13 cellular contexts compared by ENCODE assay signal in genomic region chr7:45703373-45703821, GRCh38.
DNase-seq lines count a peak whose midpoint lies in the region; ATAC-seq and TF ChIP-seq lines count a peak whose summit lies in the region.
"Had no signal": no experiment of that assay in that cellular context is flagged by ENCODE, and none has a peak within 500 bp of the region (broad histone marks: within the 10 kb centered on the region; RNA-seq: fewer than 3 reads in every experiment).

No MANE protein-coding gene starts in this region.

- intact Hi-C loops in heart right ventricle (cut with DNase I): no loop called here
- intact Hi-C loops in posterior vena cava (cut with DNase I): no loop called here

- H3K4me1 ChIP-seq in right atrium auricular region (peaks cover 0 to 10% of the 10 kb centered on the region in 2 donors), heart right ventricle (peaks cover 0 to 15% (median 8%) of the 10 kb centered on the region in 9 donors), endodermal cell (ENCODE audit: control insufficient read depth, insufficient read depth, low read length) (no peaks in the 10 kb centered on the region)
- H3K4me1 ChIP-seq: BLaER1 treated with 17β-estradiol and CSF1 and Interleukin-3, amounts not matched to agents 10 nM and 100 nM had no signal

- H3K27me3 ChIP-seq in right atrium auricular region (no peaks in the 10 kb centered on the region), heart right ventricle (no peaks in the 10 kb centered on the region), endodermal cell (ENCODE audit: control insufficient read depth, insufficient read depth, low read length, poor library complexity, severe bottlenecking) (no peaks in the 10 kb centered on the region)
- H3K27me3 ChIP-seq: BLaER1 treated with 17β-estradiol and CSF1 and Interleukin-3, amounts not matched to agents 10 nM and 100 nM had no signal

- H3K36me3 ChIP-seq in right atrium auricular region (no peaks in the 10 kb centered on the region), heart right ventricle (peaks cover 0 to 8% (median 0%) of the 10 kb centered on the region in 9 donors), endodermal cell (ENCODE audit: control insufficient read depth, insufficient read depth, low read length) (no peaks in the 10 kb centered on the region)
- H3K36me3 ChIP-seq: BLaER1 treated with 17β-estradiol and CSF1 and Interleukin-3, amounts not matched to agents 10 nM and 100 nM had no signal

- H3K27ac Mint-ChIP-seq in endodermal cell: no peak overlapping the region
- H3K27ac Mint-ChIP-seq: GM23338 had no signal

- H3K9me3 Mint-ChIP-seq in endodermal cell: no peaks in the 10 kb centered on the region
- H3K9me3 Mint-ChIP-seq: GM23338 had no signal

- no peak overlapping the region for H3K4me3 Mint-ChIP-seq in endodermal cell
- H3K4me3 Mint-ChIP-seq: GM23338 had no signal

- H3K9me3 ChIP-seq in right atrium auricular region: no peaks in the 10 kb centered on the region
- no peaks in the 10 kb centered on the region for H3K9me3 ChIP-seq in heart right ventricle
- no peaks in the 10 kb centered on the region for H3K9me3 ChIP-seq in endodermal cell (ENCODE audit: control insufficient read depth, low read length)
- H3K9me3 ChIP-seq: BLaER1 treated with 17β-estradiol and CSF1 and Interleukin-3, amounts not matched to agents 10 nM and 100 nM had no signal

- H3K27me3 Mint-ChIP-seq in endodermal cell (ENCODE audit: insufficient read depth): no peaks in the 10 kb centered on the region

- ATAC-seq in heart right ventricle (no peak), GM21786 (IDR thresholded peaks at IDR 0.05; ENCODE audit: unreplicated experiment) (no peak)
- ATAC-seq: GM23338 had no signal

- DNase-seq in right atrium auricular region (ENCODE audit: low spot score): peak; percentile 16
- DNase-seq in heart right ventricle: no peak
- peak; percentile 35 for DNase-seq in endodermal cell
- peak; percentile 77 for DNase-seq in posterior vena cava (ENCODE audit: low spot score)
- DNase-seq in ureter (ENCODE audit: low spot score): peak; percentile 31
- DNase-seq in dermis blood vessel endothelial cell: no peak
- DNase-seq in Ammon's horn (ENCODE audit: low spot score): no peak
- DNase-seq: GDM1, NCI-H187, NCI-H69 had no signal

- no peak overlapping the region for H3K27ac ChIP-seq in right atrium auricular region
- H3K27ac ChIP-seq in heart right ventricle: no peak overlapping the region
- H3K27ac ChIP-seq in endodermal cell (ENCODE audit: low read depth, low read length): no peak overlapping the region
- H3K27ac ChIP-seq: BLaER1 treated with 17β-estradiol and CSF1 and Interleukin-3, amounts not matched to agents 10 nM and 100 nM had no signal

- H3K4me1 Mint-ChIP-seq in endodermal cell: no peaks in the 10 kb centered on the region
- H3K4me1 Mint-ChIP-seq: GM23338 had no signal

- H3K9ac ChIP-seq in endodermal cell (ENCODE audit: extremely low read depth, low read length, poor library complexity, severe bottlenecking): no peak overlapping the region
- H3K9ac ChIP-seq: BLaER1 treated with 17β-estradiol and CSF1 and Interleukin-3, amounts not matched to agents 10 nM and 100 nM had no signal

- whole genome bisulfite sequencing in heart right ventricle, 2 donors: 91 to 92% methylated on average over 20 of the region's 20 CpGs
- WGBS in endodermal cell (ENCODE audit: insufficient coverage in 1 of 2, insufficient read length in 1 of 2), 2 experiments: 87 to 99% methylated on average over 16 to 20 of the region's 20 CpGs

- no peak for TF ChIP-seq CTCF in right atrium auricular region (IDR thresholded peaks at IDR 0.05)
- no peak for TF ChIP-seq CTCF in heart right ventricle (IDR thresholded peaks at IDR 0.05)
- TF ChIP-seq CTCF in endodermal cell (conservative IDR thresholded peaks at IDR 0.05): no peak

- H3K36me3 Mint-ChIP-seq in endodermal cell (ENCODE audit: low read depth): no peaks in the 10 kb centered on the region

- H3K4me3 ChIP-seq in right atrium auricular region (no peak overlapping the region), heart right ventricle (no peak overlapping the region), endodermal cell (ENCODE audit: low read length) (no peak overlapping the region)
- H3K4me3 ChIP-seq: BLaER1 treated with 17β-estradiol and CSF1 and Interleukin-3, amounts not matched to agents 10 nM and 100 nM; GM23338 had no signal

Comparison
In these comparisons a context has a peak if more than half of its experiments do, and no peak if none do; other contexts are left out.
1. DNase-seq: peak in right atrium auricular region (single experiment), endodermal cell (single experiment), posterior vena cava (single experiment) and ureter (single experiment); none in heart right ventricle (0 of 2), dermis blood vessel endothelial cell (single experiment) and Ammon's horn (single experiment).